10 cellular contexts compared by ENCODE assay signal in genomic region chr4:109444182-109444844, GRCh38. TPM values are rescaled to one million over a fixed set of nuclear protein-coding genes. Genes with fewer than 3 reads are reported as not detected.
DNase-seq lines count a peak whose midpoint lies in the region; ATAC-seq and TF ChIP-seq lines count a peak whose summit lies in the region.
"Had no signal": no experiment of that assay in that cellular context is flagged by ENCODE, and none has a peak within 500 bp of the region (broad histone marks: within the 10 kb centered on the region; RNA-seq: fewer than 3 reads in every experiment).

No MANE protein-coding gene starts in this region.

- no peaks in the 10 kb centered on the region for H3K27me3 Mint-ChIP-seq in natural killer cell (ENCODE audit: low read depth in 2 of 2)
- no peaks in the 10 kb centered on the region for H3K27me3 Mint-ChIP-seq in natural killer cell treated with Interleukin-12 subunit alpha and Interleukin-12 subunit beta and Interleukin-15 and Interleukin-18, amount 100 ng/mL, for 72 hours

- no peaks in the 10 kb centered on the region for H3K9me3 Mint-ChIP-seq in natural killer cell
- no peaks in the 10 kb centered on the region for H3K9me3 Mint-ChIP-seq in natural killer cell treated with Interleukin-12 subunit alpha and Interleukin-12 subunit beta and Interleukin-15 and Interleukin-18, amount 100 ng/mL, for 72 hours

- peaks cover 11% of the 10 kb centered on the region for H3K36me3 ChIP-seq in effector memory CD4-positive, alpha-beta T cell (ENCODE audit: control insufficient read depth, insufficient read depth, low read length)

- H3K36me3 Mint-ChIP-seq in natural killer cell, result no peaks in the 10 kb centered on the region
- peaks cover 6% of the 10 kb centered on the region for H3K36me3 Mint-ChIP-seq in natural killer cell treated with Interleukin-12 subunit alpha and Interleukin-12 subunit beta and Interleukin-15 and Interleukin-18, amount 100 ng/mL, for 72 hours

- no peak for TF ChIP-seq CTCF in natural killer cell (IDR thresholded peaks at IDR 0.05)

- no peaks in the 10 kb centered on the region for H3K9me3 ChIP-seq in effector memory CD4-positive, alpha-beta T cell (ENCODE audit: control insufficient read depth, low read length)

- peaks cover 69 to 70% of the 10 kb centered on the region in 2 donors for H3K4me1 Mint-ChIP-seq in natural killer cell
- H3K4me1 Mint-ChIP-seq in natural killer cell treated with Interleukin-12 subunit alpha and Interleukin-12 subunit beta and Interleukin-15 and Interleukin-18, amount 100 ng/mL, for 72 hours (ENCODE audit: low read depth in 2 of 2), result peaks cover 48 to 55% of the 10 kb centered on the region in 2 donors

- peak overlapping the region; percentile 0 to 16 for H3K27ac Mint-ChIP-seq in natural killer cell
- no peak overlapping the region for H3K27ac Mint-ChIP-seq in natural killer cell treated with Interleukin-12 subunit alpha and Interleukin-12 subunit beta and Interleukin-15 and Interleukin-18, amount 100 ng/mL, for 72 hours

- no peak overlapping the region for H3K27ac ChIP-seq in effector memory CD4-positive, alpha-beta T cell (ENCODE audit: insufficient read depth, low read length, poor library complexity, severe bottlenecking)

- DNase-seq in natural killer cell, result no peak
- no peak for DNase-seq in natural killer cell treated with Interleukin-12 subunit alpha and Interleukin-12 subunit beta and Interleukin-15 and Interleukin-18, amount 100 ng/mL, for 72 hours (ENCODE audit: low spot score)
- peak; percentile 58 for DNase-seq in NAMALWA (ENCODE audit: low spot score)
- DNase-seq in NCI-H187 (lab: John Stamatoyannopoulos, UW), result no peak
- DNase-seq in kidney tubule cell (ENCODE audit: low spot score), result no peak
- no peak for DNase-seq in stimulated activated naive CD4-positive, alpha-beta T cell treated with Interleukin-2 at 50 U/mL for 16 hours (lab: John Stamatoyannopoulos, UW)
- no peak for DNase-seq in effector memory CD4-positive, alpha-beta T cell
- DNase-seq: anterior cingulate cortex, NCI-H1092 treated with DMSO at 0.1 percent for 48 hours had no signal

- H3K4me3 Mint-ChIP-seq in natural killer cell, result no peak overlapping the region
- H3K4me3 Mint-ChIP-seq in natural killer cell treated with Interleukin-12 subunit alpha and Interleukin-12 subunit beta and Interleukin-15 and Interleukin-18, amount 100 ng/mL, for 72 hours, result no peak overlapping the region

- H3K4me1 ChIP-seq in effector memory CD4-positive, alpha-beta T cell (ENCODE audit: control insufficient read depth, insufficient read depth, low read length, poor library complexity, severe bottlenecking), result peaks cover 6% of the 10 kb centered on the region

- H3K27me3 ChIP-seq in effector memory CD4-positive, alpha-beta T cell (replicated peaks; ENCODE audit: control insufficient read depth, insufficient read depth, low read length, poor library complexity, severe bottlenecking), result no peaks in the 10 kb centered on the region

- ATAC-seq in natural killer cell (no peak), HG02852 (IDR thresholded peaks at IDR 0.05; ENCODE audit: unreplicated experiment) (peak; percentile 69)
- ATAC-seq in natural killer cell treated with Interleukin-12 subunit alpha and Interleukin-12 subunit beta and Interleukin-15 and Interleukin-18, amount 100 ng/mL, for 72 hours, result no peak

- intact Hi-C loops in natural killer cell (cut with micrococcal nuclease), result no loop called here

- H3K4me3 ChIP-seq in effector memory CD4-positive, alpha-beta T cell (ENCODE audit: insufficient read depth, low read depth, low read length, poor library complexity, severe bottlenecking), result no peak overlapping the region

RNA-seq across cellular contexts. Expression of gene SEC24B, which starts 10.7 kb away (rescaled TPM):
- 10 to 100 TPM; 38.6 to 43.9 (median 40.7) TPM for total RNA-seq in natural killer cell
- total RNA-seq in natural killer cell treated with Interleukin-12 subunit alpha and Interleukin-12 subunit beta and Interleukin-15 and Interleukin-18, amount 100 ng/mL, for 72 hours, result 10 to 100 TPM; 29.5 to 29.9 TPM

Comparison
In these comparisons a context has a peak if more than half of its experiments do, and no peak if none do; other contexts are left out.
1. H3K27ac Mint-ChIP-seq: peak in natural killer cell (2 of 2); none in natural killer cell treated with Interleukin-12 subunit alpha and Interleukin-12 subunit beta and Interleukin-15 and Interleukin-18, amount 100 ng/mL, for 72 hours (0 of 2).